ENCODE assay signal across 11 cellular contexts in the genomic region with DNA sequence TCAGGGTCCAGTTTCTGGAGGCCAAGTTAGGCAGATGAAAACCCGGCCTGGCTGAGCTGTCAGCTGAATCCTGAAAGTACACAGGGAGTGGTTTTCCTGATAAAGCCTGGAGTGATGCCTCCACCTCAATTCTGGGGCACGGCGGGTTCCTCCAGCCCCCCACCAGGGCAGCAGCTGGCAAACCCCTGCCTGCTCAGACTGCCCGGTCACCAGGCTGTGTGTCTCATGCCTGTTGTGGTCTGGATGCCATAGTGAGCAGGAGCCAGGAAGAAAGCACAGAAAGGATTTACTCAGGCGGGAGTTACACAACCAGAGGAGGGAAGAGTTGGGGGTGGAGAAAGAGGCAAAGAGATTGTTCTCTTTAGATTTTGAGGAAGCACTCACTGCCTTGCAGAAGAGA.
DNase-seq lines count a peak whose midpoint lies in the region; ATAC-seq and TF ChIP-seq lines count a peak whose summit lies in the region.
"Had no signal": no experiment of that assay in that cellular context is flagged by ENCODE, and none has a peak within 500 bp of the region (broad histone marks: within the 10 kb centered on the region; RNA-seq: fewer than 3 reads in every experiment).

No MANE protein-coding gene starts in this region.

- H3K27me3 ChIP-seq in esophagus squamous epithelium = no peaks in the 10 kb centered on the region
- no peaks in the 10 kb centered on the region for H3K27me3 ChIP-seq in neural progenitor cell
- H3K27me3 ChIP-seq: BLaER1 treated with 17β-estradiol and CSF1 and Interleukin-3, amounts not matched to agents 10 nM and 100 nM had no signal

- H3K9me3 ChIP-seq in esophagus squamous epithelium (no peaks in the 10 kb centered on the region), neural progenitor cell (ENCODE audit: low read depth) (no peaks in the 10 kb centered on the region)
- H3K9me3 ChIP-seq: BLaER1 treated with 17β-estradiol and CSF1 and Interleukin-3, amounts not matched to agents 10 nM and 100 nM had no signal

- CTCF ChIA-PET in AG04449 (lab: Yijun Ruan, JAX) = interaction anchor here (0.8 to 7.3 kb wide), 51 partner anchors 8 to 602 kb away, joined by 3 to 82 read pairs (median 4); no protein-coding TSS in a partner anchor

- no peak for TF ChIP-seq CTCF in AG04449 (IDR thresholded peaks at IDR 0.05; ENCODE audit: insufficient read depth, low read length, missing control alignments)
- TF ChIP-seq CTCF in esophagus squamous epithelium (IDR thresholded peaks at IDR 0.05) = no peak
- no peak for TF ChIP-seq CTCF in neural progenitor cell (IDR thresholded peaks at IDR 0.05)

- H3K4me1 Mint-ChIP-seq in neural progenitor cell = peaks cover 24% of the 10 kb centered on the region
- H3K4me1 Mint-ChIP-seq: stimulated activated effector memory CD8-positive, alpha-beta T cell treated with anti-CD3 and anti-CD28 coated beads, Interleukin-12 subunit alpha, Interleukin-12 subunit beta, amount 100 ng/mL, for 72 hours had no signal

- ATAC-seq in HG03439 (IDR thresholded peaks at IDR 0.05; ENCODE audit: unreplicated experiment) (no peak), GM19455 (IDR thresholded peaks at IDR 0.05; ENCODE audit: unreplicated experiment) (no peak), GM18858 (IDR thresholded peaks at IDR 0.05; ENCODE audit: unreplicated experiment) (no peak), HG03432 (IDR thresholded peaks at IDR 0.05; ENCODE audit: unreplicated experiment) (no peak)

- H3K4me1 ChIP-seq in esophagus squamous epithelium (peaks cover 4 to 32% (median 4%) of the 10 kb centered on the region in 3 donors), neural progenitor cell (peaks cover 9% of the 10 kb centered on the region)

- no peaks in the 10 kb centered on the region for H3K9me3 Mint-ChIP-seq in neural progenitor cell
- H3K9me3 Mint-ChIP-seq: neural crest cell; stimulated activated effector memory CD8-positive, alpha-beta T cell treated with anti-CD3 and anti-CD28 coated beads, Interleukin-12 subunit alpha, Interleukin-12 subunit beta, amount 100 ng/mL, for 72 hours had no signal

- H2AFZ ChIP-seq in neural progenitor cell (replicated peaks) = no peak overlapping the region

- H3K79me2 ChIP-seq in neural progenitor cell (ENCODE audit: low read depth) = no peaks in the 10 kb centered on the region

- POLR2A ChIA-PET in AG04449 (lab: Yijun Ruan, JAX) = interaction anchor here (0.6 to 1.3 kb wide), 6 partner anchors 9 to 601 kb away, joined by 3 to 4 read pairs (median 3); no protein-coding TSS in a partner anchor

- no peak for TF ChIP-seq POLR2A in esophagus squamous epithelium (IDR thresholded peaks at IDR 0.05)

- WGBS in esophagus squamous epithelium, 2 donors = 27 to 54% methylated on average over 2 of the region's 5 CpGs

- no peak overlapping the region for H3K4me2 ChIP-seq in neural progenitor cell

- peaks cover 0 to 51% (median 0%) of the 10 kb centered on the region in 3 donors for H3K36me3 ChIP-seq in esophagus squamous epithelium
- H3K36me3 ChIP-seq in neural progenitor cell = no peaks in the 10 kb centered on the region
- H3K36me3 ChIP-seq: BLaER1 treated with 17β-estradiol and CSF1 and Interleukin-3, amounts not matched to agents 10 nM and 100 nM had no signal

- H3K27ac ChIP-seq in esophagus squamous epithelium (peak overlapping the region; percentile 46 to 80 (median 74)), neural progenitor cell (no peak overlapping the region)

- H3F3A ChIP-seq in neural progenitor cell (ENCODE audit: low read depth) = peaks cover 18% of the 10 kb centered on the region

- H3K27me3 Mint-ChIP-seq in neural progenitor cell (ENCODE audit: insufficient read depth, low read depth) = peaks cover 4% of the 10 kb centered on the region

- no peak overlapping the region for H3K9ac ChIP-seq in neural progenitor cell
- H3K9ac ChIP-seq: BLaER1 treated with 17β-estradiol and CSF1 and Interleukin-3, amounts not matched to agents 10 nM and 100 nM had no signal

- peak overlapping the region; percentile 69 for H3K27ac Mint-ChIP-seq in neural progenitor cell
- H3K27ac Mint-ChIP-seq: stimulated activated effector memory CD8-positive, alpha-beta T cell treated with anti-CD3 and anti-CD28 coated beads, Interleukin-12 subunit alpha, Interleukin-12 subunit beta, amount 100 ng/mL, for 72 hours had no signal

- no peak overlapping the region for H3K4me3 Mint-ChIP-seq in neural progenitor cell
- H3K4me3 Mint-ChIP-seq: neural crest cell; stimulated activated effector memory CD8-positive, alpha-beta T cell treated with anti-CD3 and anti-CD28 coated beads, Interleukin-12 subunit alpha, Interleukin-12 subunit beta, amount 100 ng/mL, for 72 hours had no signal

- H3K36me3 Mint-ChIP-seq in neural progenitor cell = peaks cover 34% of the 10 kb centered on the region
- H3K36me3 Mint-ChIP-seq: stimulated activated effector memory CD8-positive, alpha-beta T cell treated with anti-CD3 and anti-CD28 coated beads, Interleukin-12 subunit alpha, Interleukin-12 subunit beta, amount 100 ng/mL, for 72 hours had no signal

- peaks cover 21% of the 10 kb centered on the region for H4K20me1 ChIP-seq in neural progenitor cell (ENCODE audit: low read depth)
- H4K20me1 ChIP-seq: BLaER1 treated with 17β-estradiol and CSF1 and Interleukin-3, amounts not matched to agents 10 nM and 100 nM had no signal

- DNase-seq in AG04449 (ENCODE audit: low read depth, low spot score) = peak; percentile 52
- peak; percentile 74 for DNase-seq in NCI-H226
- DNase-seq in esophagus squamous epithelium (lab: John Stamatoyannopoulos, UW) = no peak
- no peak for DNase-seq in neural progenitor cell (ENCODE audit: low spot score)

- intact Hi-C loops in esophagus squamous epithelium (cut with DNase I) = loop anchor here (10.0 kb wide), 1 partner anchor 214 kb away; the partner anchor contains the start of gene TEAD1

- no peak overlapping the region for H3K4me3 ChIP-seq in AG04449 (ENCODE audit: low read depth, low read length)
- no peak overlapping the region for H3K4me3 ChIP-seq in esophagus squamous epithelium
- H3K4me3 ChIP-seq in neural progenitor cell = no peak overlapping the region
- H3K4me3 ChIP-seq: BLaER1 treated with 17β-estradiol and CSF1 and Interleukin-3, amounts not matched to agents 10 nM and 100 nM had no signal

Comparison
In these comparisons a context has a peak if more than half of its experiments do, and no peak if none do; other contexts are left out.
1. DNase-seq: peak in AG04449 (single experiment) and NCI-H226 (single experiment); none in esophagus squamous epithelium (single experiment) and neural progenitor cell (single experiment).